Comparison of ENCODE assay signal across 13 cellular contexts in genomic region chr17:43662432-43663141, GRCh38. TPM values are rescaled to one million over a fixed set of nuclear protein-coding genes. Genes with fewer than 3 reads are reported as not detected.
DNase-seq lines count a peak whose midpoint lies in the region; ATAC-seq and TF ChIP-seq lines count a peak whose summit lies in the region.
"Had no signal": no experiment of that assay in that cellular context is flagged by ENCODE, and none has a peak within 500 bp of the region (broad histone marks: within the 10 kb centered on the region; RNA-seq: fewer than 3 reads in every experiment).

No MANE protein-coding gene starts in this region.

- no peak overlapping the region for H3K4me3 ChIP-seq in uterus
- H3K4me3 ChIP-seq: colonic mucosa had no signal

- DNase-seq in stimulated activated naive CD8-positive, alpha-beta T cell treated with anti-CD3 and anti-CD28 coated beads, Interleukin-15, Interleukin-2, amounts not matched to agents 100 U/mL and 50 U/mL, for 24 hours = no peak
- DNase-seq in RWPE1 (ENCODE audit: low spot score) = no peak
- peak; percentile 75 for DNase-seq in islet precursor cell
- no peak for DNase-seq in uterus
- DNase-seq in NK-92 (lab: John Stamatoyannopoulos, UW; ENCODE audit: unreplicated experiment) = no peak
- no peak for DNase-seq in NCI-H446 treated with DMSO at 0.1 percent for 48 hours (lab: John Stamatoyannopoulos, UW)
- DNase-seq: colonic mucosa; COR-L47; KG1; stimulated activated naive B cell treated with anti-CD40 and anti-IgM and Interleukin-4, amounts not matched to agents 10 μg/mL and 1 μg/mL and 100 μg/mL, for 72 hours had no signal

- ATAC-seq in stimulated activated naive CD8-positive, alpha-beta T cell treated with anti-CD3 and anti-CD28 coated beads, Interleukin-15, Interleukin-2, amounts not matched to agents 100 U/mL and 50 U/mL, for 24 hours = no peak
- no peak for ATAC-seq in HG02798 (IDR thresholded peaks at IDR 0.05; ENCODE audit: poor library complexity, unreplicated experiment)

- POLR2A ChIA-PET in RWPE1 (lab: Yijun Ruan, JAX; ENCODE audit: low non-redundant PET) = no interaction called here

- peaks cover 0 to 15% of the 10 kb centered on the region in 2 donors for H3K4me1 ChIP-seq in uterus
- H3K4me1 ChIP-seq: colonic mucosa had no signal

- CTCF ChIA-PET in RWPE1 (lab: Yijun Ruan, JAX) = interaction anchor here (0.7 to 0.8 kb wide), 2 partner anchors 11 to 14 kb away, joined by 5 read pairs; no protein-coding TSS in a partner anchor

- no peaks in the 10 kb centered on the region for H3K36me3 ChIP-seq in uterus
- H3K36me3 ChIP-seq: colonic mucosa, neutrophil had no signal

- intact Hi-C loops in uterus (cut with DNase I; ENCODE audit: low total_unique reads) = no loop called here

- no peaks in the 10 kb centered on the region for H3K9me3 ChIP-seq in uterus
- H3K9me3 ChIP-seq: colonic mucosa, neutrophil had no signal

- no peak for TF ChIP-seq POLR2A in uterus (IDR thresholded peaks at IDR 0.05)

- TF ChIP-seq CTCF in RWPE1 (conservative IDR thresholded peaks at IDR 0.05; ENCODE audit: low read depth) = no peak
- no peak for TF ChIP-seq CTCF in uterus (IDR thresholded peaks at IDR 0.05)

- H3K4me3 Mint-ChIP-seq in stimulated activated naive CD8-positive, alpha-beta T cell treated with anti-CD3 and anti-CD28 coated beads, Interleukin-15, Interleukin-2, amounts not matched to agents 100 ng/mL and 50 ng/mL, for 24 hours = no peak overlapping the region
- H3K4me3 Mint-ChIP-seq: stimulated activated naive B cell treated with anti-CD40 and anti-IgM and Interleukin-4, amounts not matched to agents 10 μg/mL and 1 μg/mL and 100 μg/mL, for 72 hours had no signal

- H3K9me3 Mint-ChIP-seq in stimulated activated naive CD8-positive, alpha-beta T cell treated with anti-CD3 and anti-CD28 coated beads, Interleukin-15, Interleukin-2, amounts not matched to agents 100 ng/mL and 50 ng/mL, for 24 hours = no peaks in the 10 kb centered on the region
- H3K9me3 Mint-ChIP-seq: stimulated activated naive B cell treated with anti-CD40 and anti-IgM and Interleukin-4, amounts not matched to agents 10 μg/mL and 1 μg/mL and 100 μg/mL, for 72 hours had no signal

- no peaks in the 10 kb centered on the region for H3K27me3 ChIP-seq in uterus
- H3K27me3 ChIP-seq: colonic mucosa had no signal

- H3K36me3 Mint-ChIP-seq in stimulated activated naive CD8-positive, alpha-beta T cell treated with anti-CD3 and anti-CD28 coated beads, Interleukin-15, Interleukin-2, amounts not matched to agents 100 ng/mL and 50 ng/mL, for 24 hours (ENCODE audit: low read depth) = no peaks in the 10 kb centered on the region
- H3K36me3 Mint-ChIP-seq: stimulated activated naive B cell treated with anti-CD40 and anti-IgM and Interleukin-4, amounts not matched to agents 10 μg/mL and 1 μg/mL and 100 μg/mL, for 72 hours had no signal

- peaks cover 7% of the 10 kb centered on the region for H3K27me3 Mint-ChIP-seq in stimulated activated naive CD8-positive, alpha-beta T cell treated with anti-CD3 and anti-CD28 coated beads, Interleukin-15, Interleukin-2, amounts not matched to agents 100 ng/mL and 50 ng/mL, for 24 hours

- peak overlapping the region; percentile 16 for H3K27ac Mint-ChIP-seq in stimulated activated naive CD8-positive, alpha-beta T cell treated with anti-CD3 and anti-CD28 coated beads, Interleukin-15, Interleukin-2, amounts not matched to agents 100 ng/mL and 50 ng/mL, for 24 hours

- peak overlapping the region; percentile 11; the same call in 1 of the 2 replicates for H3K27ac ChIP-seq in RWPE1
- H3K27ac ChIP-seq in uterus = no peak overlapping the region
- H3K27ac ChIP-seq: colonic mucosa, neutrophil had no signal

- H3K4me1 Mint-ChIP-seq in stimulated activated naive CD8-positive, alpha-beta T cell treated with anti-CD3 and anti-CD28 coated beads, Interleukin-15, Interleukin-2, amounts not matched to agents 100 ng/mL and 50 ng/mL, for 24 hours (ENCODE audit: low read depth) = peaks cover 26% of the 10 kb centered on the region
- H3K4me1 Mint-ChIP-seq: stimulated activated naive B cell treated with anti-CD40 and anti-IgM and Interleukin-4, amounts not matched to agents 10 μg/mL and 1 μg/mL and 100 μg/mL, for 72 hours had no signal

RNA-seq across cellular contexts. Expression of gene MEOX1, which starts 0.9 kb away (rescaled TPM):
- total RNA-seq in uterus = 10 to 100 TPM in 3 of 4 donors, 1 to 10 TPM in 1; 6.9 to 24.3 (median 14.0) TPM
